16 cellular contexts compared by ENCODE assay signal in genomic region chr12:46921048-46921753, GRCh38.
A peak's percentile ranks its signal among the peaks of the same experiment; 100 is the strongest.
DNase-seq lines count a peak whose midpoint lies in the region; ATAC-seq and TF ChIP-seq lines count a peak whose summit lies in the region.
"Had no signal": no experiment of that assay in that cellular context is flagged by ENCODE, and none has a peak within 500 bp of the region (broad histone marks: within the 10 kb centered on the region; RNA-seq: fewer than 3 reads in every experiment).

No MANE protein-coding gene starts in this region.

- H3K36me3 ChIP-seq in mammary epithelial cell (ENCODE audit: insufficient read depth, low read length), result no peaks in the 10 kb centered on the region
- no peaks in the 10 kb centered on the region for H3K36me3 ChIP-seq in tibial nerve
- no peaks in the 10 kb centered on the region for H3K36me3 ChIP-seq in ascending aorta
- H3K36me3 ChIP-seq: BLaER1, right atrium auricular region, thyroid gland had no signal

- TF ChIP-seq CTCF in mammary epithelial cell (conservative IDR thresholded peaks at IDR 0.05 in 1 of 2, IDR thresholded peaks at IDR 0.05 in 1 of 2; ENCODE audit: extremely low read depth in 1 of 2, insufficient read depth in 1 of 2, low read depth in 1 of 2, low read length in 2 of 2), result no peak
- TF ChIP-seq CTCF in tibial nerve (IDR thresholded peaks at IDR 0.05), result no peak
- no peak for TF ChIP-seq CTCF in ascending aorta (IDR thresholded peaks at IDR 0.05)

- dilution Hi-C loops in mammary epithelial cell (cut with HindIII; ENCODE audit: low sequenced_read_pairs), result no loop called here

- intact Hi-C loops in mammary epithelial cell (cut with micrococcal nuclease), result loop anchor here (10.0 kb wide), 1 partner anchor 146 kb away; no protein-coding TSS in a partner anchor
- intact Hi-C loops in ascending aorta (cut with DNase I), result no loop called here

- ATAC-seq in HG03175 (IDR thresholded peaks at IDR 0.05; ENCODE audit: unreplicated experiment) (peak; percentile 22), left lobe of liver (peak; percentile 68)

- WGBS in mammary epithelial cell (ENCODE audit: low coverage, missing lambda C conversion rate), result 100% methylated on average over 3 of the region's 3 CpGs
- 91% methylated on average over 3 of the region's 3 CpGs for WGBS in tibial nerve, 2 donors

- DNase-seq in Caki2 (ENCODE audit: low read depth) (peak; percentile 17), mammary epithelial cell (peak; percentile 70), left lobe of liver (ENCODE audit: low spot score) (no peak), tibial nerve (ENCODE audit: low spot score in 2 of 2) (no peak), T-helper 1 cell (no peak), HT-29 (ENCODE audit: low spot score) (no peak), ascending aorta (ENCODE audit: low spot score in 2 of 2) (no peak)
- DNase-seq: activated CD4-positive, alpha-beta T cell treated with anti-CD3 and anti-CD28 coated beads for 48 hours; NCI-H1105 treated with DMSO at 0.1 percent for 48 hours; NCI-H524; thyroid gland had no signal

- H3K27ac ChIP-seq in mammary epithelial cell (ENCODE audit: insufficient read depth, low read depth, low read length) (peak overlapping the region; percentile 15), tibial nerve (no peak overlapping the region), ascending aorta (no peak overlapping the region)
- H3K27ac ChIP-seq: BLaER1, coronary artery, right atrium auricular region, SK-N-MC, thyroid gland had no signal

- peaks cover 16% of the 10 kb centered on the region for H3K4me1 ChIP-seq in mammary epithelial cell (ENCODE audit: insufficient read depth, low read length)
- no peaks in the 10 kb centered on the region for H3K4me1 ChIP-seq in tibial nerve
- no peaks in the 10 kb centered on the region for H3K4me1 ChIP-seq in ascending aorta
- H3K4me1 ChIP-seq: BLaER1, right atrium auricular region, thyroid gland had no signal

- no peak overlapping the region for H2AFZ ChIP-seq in mammary epithelial cell (ENCODE audit: low read depth, low read length)

- CTCF ChIA-PET in mammary epithelial cell (lab: Charles Lee; ENCODE audit: low non-redundant PET), result no interaction called here

- H3K9ac ChIP-seq in mammary epithelial cell (ENCODE audit: insufficient read depth, low read length), result no peak overlapping the region
- H3K9ac ChIP-seq: BLaER1 had no signal

- no peak for TF ChIP-seq EP300 in tibial nerve (IDR thresholded peaks at IDR 0.05)

- no TSS peak for BruUV-seq in mammary epithelial cell (replicated peaks; lab: Mats Ljungman, UMichigan)

- no peaks in the 10 kb centered on the region for H3K27me3 ChIP-seq in mammary epithelial cell (ENCODE audit: insufficient read depth, low read length)
- no peaks in the 10 kb centered on the region for H3K27me3 ChIP-seq in tibial nerve
- no peaks in the 10 kb centered on the region for H3K27me3 ChIP-seq in ascending aorta
- H3K27me3 ChIP-seq: BLaER1, right atrium auricular region, thyroid gland had no signal

- in situ Hi-C loops in Caki2 (cut with HindIII; ENCODE audit: low pct_unique_long_range_greater_than_20kb, low sequenced_read_pairs), result no loop called here
- in situ Hi-C loops in mammary epithelial cell (cut with MboI; ENCODE audit: low sequenced_read_pairs in 2 of 2), result loop anchor here in 1 of 2 donors (10.0 kb wide), 1 partner anchor 236 kb away; no protein-coding TSS in a partner anchor

- H4K20me1 ChIP-seq in mammary epithelial cell (ENCODE audit: insufficient read depth, low read length), result no peaks in the 10 kb centered on the region
- H4K20me1 ChIP-seq: BLaER1 had no signal

- H3K9me3 ChIP-seq in mammary epithelial cell (replicated peaks; ENCODE audit: insufficient read depth, low read length) (no peaks in the 10 kb centered on the region), tibial nerve (no peaks in the 10 kb centered on the region), ascending aorta (no peaks in the 10 kb centered on the region)
- H3K9me3 ChIP-seq: BLaER1, right atrium auricular region, thyroid gland had no signal

- H3K79me2 ChIP-seq in mammary epithelial cell (ENCODE audit: insufficient read depth, low read length), result no peaks in the 10 kb centered on the region

- no peak for TF ChIP-seq POLR2A in tibial nerve (IDR thresholded peaks at IDR 0.05)

- no peak overlapping the region for H3K4me3 ChIP-seq in mammary epithelial cell (replicated peaks in 1 of 3; ENCODE audit: insufficient read depth in 1 of 3, low read depth in 2 of 3, low read length in 3 of 3)
- H3K4me3 ChIP-seq in tibial nerve, result no peak overlapping the region
- no peak overlapping the region for H3K4me3 ChIP-seq in ascending aorta
- H3K4me3 ChIP-seq: BLaER1, coronary artery, right atrium auricular region, SK-N-MC, thyroid gland had no signal

- peak overlapping the region; percentile 18 for H3K4me2 ChIP-seq in mammary epithelial cell (ENCODE audit: insufficient read depth, low read depth, low read length)
- H3K4me2 ChIP-seq: BLaER1 had no signal

Comparison
In these comparisons a context has a peak if more than half of its experiments do, and no peak if none do; other contexts are left out.
1. DNase-seq: peak in Caki2 (single experiment) and mammary epithelial cell (single experiment); none in left lobe of liver (single experiment), tibial nerve (0 of 2), T-helper 1 cell (0 of 5), HT-29 (single experiment) and ascending aorta (0 of 2).